ENCODE assay signal across 26 cellular contexts in the genomic region with DNA sequence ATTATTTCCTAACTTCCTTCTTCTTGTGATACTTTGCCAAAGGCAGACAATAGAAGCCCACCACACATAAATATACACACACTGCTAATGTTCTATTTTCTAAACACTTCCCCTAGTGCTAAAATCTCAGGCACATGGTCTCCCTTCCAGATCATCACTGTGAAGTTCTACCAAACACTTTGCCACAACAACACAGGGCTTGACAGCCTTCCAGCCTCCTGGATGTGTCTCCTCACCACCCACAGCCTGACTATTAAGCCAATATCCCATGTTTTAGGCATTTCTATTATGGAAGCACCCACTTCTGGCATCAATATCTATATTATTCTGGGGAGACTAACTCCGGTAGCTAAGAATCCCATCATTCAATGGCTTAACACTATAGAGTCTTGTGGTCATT. TPM values are rescaled to one million over a fixed set of nuclear protein-coding genes. Genes with fewer than 3 reads are reported as not detected.
DNase-seq lines count a peak whose midpoint lies in the region; ATAC-seq and TF ChIP-seq lines count a peak whose summit lies in the region.
"Had no signal": no experiment of that assay in that cellular context is flagged by ENCODE, and none has a peak within 500 bp of the region (broad histone marks: within the 10 kb centered on the region; RNA-seq: fewer than 3 reads in every experiment).

No MANE protein-coding gene starts in this region.

- intact Hi-C loops in posterior vena cava (cut with DNase I) = no loop called here

- no peak overlapping the region for H3K4me3 ChIP-seq in BLaER1 treated with 17β-estradiol and CSF1 and Interleukin-3, amounts not matched to agents 10 nM and 100 nM
- no peak overlapping the region for H3K4me3 ChIP-seq in osteoblast (ENCODE audit: insufficient read depth, low read length)
- H3K4me3 ChIP-seq: A549, GM12878 had no signal

- no peak overlapping the region for H3K9ac ChIP-seq in BLaER1 treated with 17β-estradiol and CSF1 and Interleukin-3, amounts not matched to agents 10 nM and 100 nM

- peaks cover 0 to 29% (median 14%) of the 10 kb centered on the region in 10 experiments; a peak in 12 of 20 replicates for H3K4me1 ChIP-seq in BLaER1 treated with 17β-estradiol and CSF1 and Interleukin-3, amounts not matched to agents 10 nM and 100 nM
- no peaks in the 10 kb centered on the region for H3K4me1 ChIP-seq in osteoblast (ENCODE audit: insufficient read depth, low read length)
- H3K4me1 ChIP-seq: A549, BE2C had no signal

- no peaks in the 10 kb centered on the region for H3K79me2 ChIP-seq in osteoblast (ENCODE audit: insufficient read depth, low read length)

- no peaks in the 10 kb centered on the region for H3K27me3 ChIP-seq in BLaER1 treated with 17β-estradiol and CSF1 and Interleukin-3, amounts not matched to agents 10 nM and 100 nM
- H3K27me3 ChIP-seq in osteoblast (ENCODE audit: insufficient read depth, low read length) = no peaks in the 10 kb centered on the region

- DNase-seq in Ammon's horn (ENCODE audit: low spot score) (peak; percentile 38), osteoblast (ENCODE audit: insufficient read length, low spot score, missing footprints) (peak; percentile 48), posterior vena cava (ENCODE audit: low spot score) (no peak)
- no peak for DNase-seq in central memory CD4-positive, alpha-beta T cell
- DNase-seq: AML-193; BE2C; C1 segment of cervical spinal cord; CD4-positive, alpha-beta memory T cell; CD4-positive, CD25-positive, alpha-beta regulatory T cell; CD8-positive, alpha-beta memory T cell; COR-L47; DMS 273 treated with DMSO at 0.1 percent for 48 hours; DMS153; DMS53; DMS79; DND-41; EL; GDM1 had no signal

- H3K36me3 ChIP-seq in BLaER1 treated with 17β-estradiol and CSF1 and Interleukin-3, amounts not matched to agents 10 nM and 100 nM = no peaks in the 10 kb centered on the region
- no peaks in the 10 kb centered on the region for H3K36me3 ChIP-seq in osteoblast (ENCODE audit: insufficient read depth, low read length)
- H3K36me3 ChIP-seq: BE2C had no signal

- H2AFZ ChIP-seq in osteoblast (ENCODE audit: low read length) = no peak overlapping the region

- no peak for ATAC-seq in GM21737 (IDR thresholded peaks at IDR 0.05; ENCODE audit: unreplicated experiment)
- ATAC-seq: A549, GM12878 had no signal

- no peak for TF ChIP-seq CTCF in osteoblast (IDR thresholded peaks at IDR 0.05; ENCODE audit: extremely low read depth, low read depth, low read length)

- no peaks in the 10 kb centered on the region for H4K20me1 ChIP-seq in BLaER1 treated with 17β-estradiol and CSF1 and Interleukin-3, amounts not matched to agents 10 nM and 100 nM
- H4K20me1 ChIP-seq in osteoblast (ENCODE audit: insufficient read depth, low read length) = no peaks in the 10 kb centered on the region

- H3K27ac ChIP-seq in BLaER1 treated with 17β-estradiol and CSF1 and Interleukin-3, amounts not matched to agents 10 nM and 100 nM = no peak overlapping the region
- no peak overlapping the region for H3K27ac ChIP-seq in osteoblast (ENCODE audit: low read depth, low read length)
- H3K27ac ChIP-seq: 22Rv1, A549 had no signal

- H3K4me2 ChIP-seq in BLaER1 treated with 17β-estradiol and CSF1 and Interleukin-3, amounts not matched to agents 10 nM and 100 nM = peak overlapping the region in 8 of 11 experiments; percentile 14 to 52 (median 36); a peak in 13 of 22 replicates
- H3K4me2 ChIP-seq in osteoblast (ENCODE audit: insufficient read depth, low read length) = no peak overlapping the region
- H3K4me2 ChIP-seq: A549 had no signal

- H3K9me3 ChIP-seq in BLaER1 treated with 17β-estradiol and CSF1 and Interleukin-3, amounts not matched to agents 10 nM and 100 nM (replicated peaks in 1 of 11) = peaks cover 0 to 5% (median 0%) of the 10 kb centered on the region in 11 experiments; a peak in 1 of 22 replicates
- no peaks in the 10 kb centered on the region for H3K9me3 ChIP-seq in osteoblast (ENCODE audit: low read depth, low read length)
- H3K9me3 ChIP-seq: A549, BE2C had no signal

RNA-seq across cellular contexts. Expression of gene SPATA19, which starts 29.2 kb away (rescaled TPM):
- not detected in 2 replicates for total RNA-seq in osteoblast
- not detected for total RNA-seq in posterior vena cava
- total RNA-seq: A172; CD4-positive, alpha-beta memory T cell; CD4-positive, CD25-positive, alpha-beta regulatory T cell; CD8-positive, alpha-beta memory T cell; Daoy; G401; GM12878 had no signal

Comparison
In these comparisons a context has a peak if more than half of its experiments do, and no peak if none do; other contexts are left out.
1. DNase-seq: peak in Ammon's horn (single experiment) and osteoblast (single experiment); none in posterior vena cava (single experiment) and central memory CD4-positive, alpha-beta T cell (single experiment).